Comparison of ENCODE assay signal across 7 cellular contexts in the genomic region with DNA sequence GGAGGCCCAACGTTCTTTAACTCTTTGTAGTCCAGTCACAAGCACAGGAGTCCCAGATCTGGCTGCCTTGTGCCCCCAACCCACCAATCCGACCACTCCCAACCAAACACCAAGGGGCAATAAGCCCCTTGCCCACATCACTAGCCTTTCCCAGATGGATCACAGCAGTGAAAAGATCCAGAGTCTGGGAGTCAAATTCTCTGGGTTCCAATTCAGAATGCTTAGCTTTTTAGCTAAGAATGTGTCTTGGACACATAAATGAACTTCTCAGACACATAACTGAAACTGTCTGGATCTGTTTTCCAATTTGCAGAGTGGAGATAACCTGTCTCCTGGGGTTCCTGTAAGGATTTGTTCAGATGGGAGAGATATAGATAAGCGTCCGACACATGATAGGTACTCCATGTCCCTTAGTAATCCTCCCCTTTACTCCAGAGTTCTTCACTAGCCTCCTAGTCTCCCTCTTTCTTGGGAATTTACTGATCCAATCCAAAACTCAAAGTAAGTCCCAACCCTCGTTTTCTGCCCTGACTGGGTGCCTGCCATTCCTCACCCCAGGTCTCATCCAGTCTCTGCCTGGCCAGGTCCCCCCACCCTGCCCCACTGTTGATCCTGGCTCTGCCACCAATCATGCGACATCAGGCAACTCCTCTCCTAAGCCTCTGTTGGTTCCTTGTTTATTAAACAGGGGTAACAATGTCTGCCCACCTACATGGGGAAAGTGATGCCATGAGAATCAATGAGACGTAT. TPM values are rescaled to one million over a fixed set of nuclear protein-coding genes. Genes with fewer than 3 reads are reported as not detected.
DNase-seq lines count a peak whose midpoint lies in the region; ATAC-seq, FAIRE-seq and TF ChIP-seq lines count a peak whose summit lies in the region.

No MANE protein-coding gene starts in this region.

- TF ChIP-seq CTCF in K562 (IDR thresholded peaks at IDR 0.05 in 2 of 3, conservative IDR thresholded peaks at IDR 0.05 in 1 of 3; ENCODE audit: insufficient read depth in 2 of 3, low read depth in 1 of 3, low read length in 3 of 3) (no peak), left lung (IDR thresholded peaks at IDR 0.05) (no peak)

- H4K20me1 ChIP-seq in K562 (replicated peaks; ENCODE audit: control insufficient read depth, insufficient read depth, low read length), result peaks cover 11% of the 10 kb centered on the region; the same call in 1 of the 2 replicates

- CTCF ChIA-PET in K562 (lab: Yijun Ruan, JAX; ENCODE audit: low intra/inter-chr PET ratio), result no interaction called here

- H3K4me1 ChIP-seq in HUES48 (ENCODE audit: control insufficient read depth, insufficient read depth, low read length), result peaks cover 46% of the 10 kb centered on the region
- peaks cover 45 to 61% of the 10 kb centered on the region in 2 experiments for H3K4me1 ChIP-seq in K562 (replicated peaks in 1 of 2; ENCODE audit: control insufficient read depth in 2 of 2, insufficient read depth in 2 of 2, low read length in 2 of 2)
- H3K4me1 ChIP-seq in left lung, result peaks cover 35 to 78% of the 10 kb centered on the region in 2 donors
- peaks cover 45% of the 10 kb centered on the region for H3K4me1 ChIP-seq in thymus (ENCODE audit: control insufficient read depth, insufficient read depth, low read length)

- intact Hi-C loops in K562 (cut with micrococcal nuclease) (no loop called here), left lung (cut with DNase I) (no loop called here), head of caudate nucleus (cut with DNase I) (no loop called here)

- BruUV-seq in K562 (replicated peaks; lab: Mats Ljungman, UMichigan), result no TSS peak

- DNase-seq in K562 (ENCODE audit: extremely low read depth in 1 of 4, low spot score in 3 of 4) (no peak), left lung (no peak), head of caudate nucleus (no peak), iPS-NIHi11 (ENCODE audit: low spot score) (no peak)

- H3K79me2 ChIP-seq in K562 (ENCODE audit: control insufficient read depth, insufficient read depth, low read length), result peaks cover 47% of the 10 kb centered on the region

- ATAC-seq in K562 (no peak), left lung (no peak), HG02970 (IDR thresholded peaks at IDR 0.05; ENCODE audit: low FRiP score, unreplicated experiment) (no peak)

- peak overlapping the region; percentile 49 for H2AFZ ChIP-seq in K562 (ENCODE audit: low read depth, low read length)

- TF ChIP-seq POLR2A in K562 (conservative IDR thresholded peaks at IDR 0.05), result no peak

- H3K9me3 ChIP-seq in HUES48 (ENCODE audit: control insufficient read depth, insufficient read depth, low read length) (no peaks in the 10 kb centered on the region), K562 (replicated peaks; ENCODE audit: control insufficient read depth, insufficient read depth, low read depth, low read length) (no peaks in the 10 kb centered on the region), left lung (no peaks in the 10 kb centered on the region), thymus (ENCODE audit: control insufficient read depth) (no peaks in the 10 kb centered on the region)

- no peak; the same call in 1 of the 2 replicates for TF ChIP-seq EP300 in K562 (IDR thresholded peaks at IDR 0.05; ENCODE audit: low read length)

- H3K36me3 ChIP-seq in HUES48 (ENCODE audit: control insufficient read depth, insufficient read depth, low read length) (peaks cover under 1% of the 10 kb centered on the region; the same call in 1 of the 2 replicates), K562 (ENCODE audit: control insufficient read depth, insufficient read depth, low read length) (peaks cover 7% of the 10 kb centered on the region; the same call in 2 of the 3 replicates), left lung (peaks cover 0 to 10% of the 10 kb centered on the region in 2 donors), thymus (ENCODE audit: control insufficient read depth, insufficient read depth) (no peaks in the 10 kb centered on the region)

- H3K4me2 ChIP-seq in K562 (ENCODE audit: insufficient read depth, low read length), result peak overlapping the region; percentile 88

- FAIRE-seq in K562 (lab: Jason Lieb, UNC), result peak; percentile 6

- no peaks in the 10 kb centered on the region for H3K9me1 ChIP-seq in K562 (ENCODE audit: control insufficient read depth, insufficient read depth, low read length)

- H3K27me3 ChIP-seq in HUES48 (ENCODE audit: control insufficient read depth, insufficient read depth, low read length), result no peaks in the 10 kb centered on the region
- H3K27me3 ChIP-seq in K562 (ENCODE audit: control insufficient read depth in 2 of 2, insufficient read depth in 2 of 2, low read length in 2 of 2), result peaks cover 0 to 7% of the 10 kb centered on the region in 2 experiments; a peak in 2 of 5 replicates
- H3K27me3 ChIP-seq in left lung, result no peaks in the 10 kb centered on the region
- H3K27me3 ChIP-seq in thymus (ENCODE audit: control insufficient read depth, insufficient read depth), result no peaks in the 10 kb centered on the region

- H3K9ac ChIP-seq in HUES48 (ENCODE audit: low read depth, low read length), result no peak overlapping the region
- peak overlapping the region; percentile 93 to 98; a peak in 3 of 4 replicates for H3K9ac ChIP-seq in K562 (ENCODE audit: insufficient read depth in 1 of 2, low read depth in 2 of 2, low read length in 2 of 2)

- no peak for TF ChIP-seq RAD21 in K562 (CRISPR knock-in tag; conservative IDR thresholded peaks at IDR 0.05 in 1 of 2, IDR thresholded peaks at IDR 0.05 in 1 of 2)

- POLR2A ChIA-PET in K562 (lab: Yijun Ruan, JAX), result interaction anchor here (0.6 to 0.9 kb wide), 5 partner anchors 10 to 1446 kb away, joined by 3 read pairs; no protein-coding TSS in a partner anchor

- in situ Hi-C loops in K562 (cut with MboI), result no loop called here

- 19% methylated on average over 6 of the region's 7 CpGs for WGBS in K562 (ENCODE audit: insufficient coverage, low coverage, missing lambda C conversion rate)
- 59% methylated on average over 7 of the region's 7 CpGs for WGBS in thymus

- H3K27ac ChIP-seq in HUES48 (ENCODE audit: low read depth, low read length), result peak overlapping the region; percentile 52
- H3K27ac ChIP-seq in K562 (ENCODE audit: extremely low read depth, low read depth, low read length), result peak overlapping the region; percentile 96
- H3K27ac ChIP-seq in left lung, result peak overlapping the region; percentile 97 to 99
- H3K27ac ChIP-seq in thymus (ENCODE audit: low read depth), result peak overlapping the region; percentile 86

- H3K4me3 ChIP-seq in HUES48 (ENCODE audit: low read depth, low read length) (peak overlapping the region; percentile 85), K562 (peak overlapping the region; percentile 81), left lung (peak overlapping the region; percentile 98 to 100), thymus (ENCODE audit: low read length) (peak overlapping the region; percentile 95)

RNA-seq across cellular contexts. Expression of gene TNFRSF1A, which starts 0.4 kb away (rescaled TPM):
- 73.3 and 150 TPM in 2 replicates for total RNA-seq in K562 (2011; cell fraction: chromatin; rRNA removed; ENCODE audit: low replicate concordance)
- total RNA-seq in K562 (2011; cell fraction: nucleolus; rRNA removed), result 101 and 137 TPM in 2 replicates
- 118 and 145 TPM in 2 replicates for total RNA-seq in K562 (2011; cell fraction: nucleoplasm; rRNA removed)
- 34.6 and 43.5 TPM in 2 replicates for total RNA-seq in K562 (2014; rRNA removed)
- total RNA-seq in K562 (2014; rRNA removed; fragmentation: Illumina TruSeq; extraction: Trizol), result 18.3 and 22.0 TPM in 2 replicates
- total RNA-seq in K562 (2015; rRNA removed; fragmentation: Illumina TruSeq; extraction: Trizol), result 31.1 and 33.0 TPM in 2 replicates
- total RNA-seq in K562 (2021), result 29.8 and 37.7 TPM in 2 replicates
- polyA plus RNA-seq in K562 (2011; rRNA removed), result 27.2 and 30.0 TPM in 2 replicates
- 26.1 and 32.9 TPM in 2 replicates for polyA plus RNA-seq in K562 (2011; cell fraction: cytosol; rRNA removed)
- 38.9 and 53.1 TPM in 2 replicates for polyA plus RNA-seq in K562 (2011; cell fraction: nucleus; rRNA removed)
- polyA plus RNA-seq in K562 (2012), result 28.5 and 42.0 TPM in 2 replicates
- 38.2 and 57.7 TPM in 2 replicates for polyA plus RNA-seq in K562 (2014; fragmentation: Illumina TruSeq; extraction: Trizol)
- polyA plus RNA-seq in K562 (2014; fragmentation: Nextera tagmentation; extraction: Ambion mirVana), result under 1 TPM; 0.76 to 0.89 TPM
- polyA plus RNA-seq in K562 (2014; rRNA removed), result 22.0 and 22.5 TPM in 2 replicates
- 31.2 and 34.3 TPM in 2 replicates for polyA minus RNA-seq in K562 (2011; rRNA and poly(A)+ RNA removed)
- 42.9 and 43.0 TPM in 2 replicates for polyA minus RNA-seq in K562 (2011; cell fraction: cytosol; rRNA and poly(A)+ RNA removed)
- 33.1 and 33.2 TPM in 2 replicates for polyA minus RNA-seq in K562 (2011; cell fraction: nucleus; rRNA and poly(A)+ RNA removed)
- 100 to 1,000 TPM; 155 to 211 TPM for total RNA-seq in left lung
- polyA plus RNA-seq in thymus, result 61.6 TPM

RNA-seq across cellular contexts. Expression of gene PLEKHG6, which starts 31.8 kb away (rescaled TPM):
- 1.9 TPM in 1 of 2 replicates, not detected in the other for total RNA-seq in K562 (2011; cell fraction: chromatin; rRNA removed; ENCODE audit: low replicate concordance)
- total RNA-seq in K562 (2011; cell fraction: nucleolus; rRNA removed), result 0.50 and 0.92 TPM in 2 replicates
- 0.15 and 0.29 TPM in 2 replicates for total RNA-seq in K562 (2011; cell fraction: nucleoplasm; rRNA removed)
- total RNA-seq in K562 (2014; rRNA removed), result 0.33 and 0.41 TPM in 2 replicates
- 0.19 and 0.29 TPM in 2 replicates for total RNA-seq in K562 (2014; rRNA removed; fragmentation: Illumina TruSeq; extraction: Trizol)
- total RNA-seq in K562 (2015; rRNA removed; fragmentation: Illumina TruSeq; extraction: Trizol), result not detected in 2 replicates
- 0.86 and 1.2 TPM in 2 replicates for total RNA-seq in K562 (2021)
- polyA plus RNA-seq in K562 (2011; rRNA removed), result 0.28 and 0.38 TPM in 2 replicates
- 1.0 and 5.3 TPM in 2 replicates for polyA plus RNA-seq in K562 (2011; cell fraction: cytosol; rRNA removed)
- 0.24 and 0.26 TPM in 2 replicates for polyA plus RNA-seq in K562 (2011; cell fraction: nucleus; rRNA removed)
- polyA plus RNA-seq in K562 (2012), result 0.35 and 0.84 TPM in 2 replicates
- polyA plus RNA-seq in K562 (2014; fragmentation: Illumina TruSeq; extraction: Trizol), result 0.18 and 0.42 TPM in 2 replicates
- not detected for polyA plus RNA-seq in K562 (2014; fragmentation: Nextera tagmentation; extraction: Ambion mirVana)
- 0.22 and 0.54 TPM in 2 replicates for polyA plus RNA-seq in K562 (2014; rRNA removed)
- 0.09 and 0.18 TPM in 2 replicates for polyA minus RNA-seq in K562 (2011; rRNA and poly(A)+ RNA removed)
- polyA minus RNA-seq in K562 (2011; cell fraction: cytosol; rRNA and poly(A)+ RNA removed), result not detected in 2 replicates
- 0.33 and 0.81 TPM in 2 replicates for polyA minus RNA-seq in K562 (2011; cell fraction: nucleus; rRNA and poly(A)+ RNA removed)
- 1 to 10 TPM; 2.0 to 4.2 TPM for total RNA-seq in left lung
- polyA plus RNA-seq in thymus, result 7.5 TPM

RNA-seq across cellular contexts. Expression of gene SCNN1A, which starts 33.0 kb away (rescaled TPM):
- 0.23 and 0.32 TPM in 2 replicates for total RNA-seq in K562 (2011; cell fraction: chromatin; rRNA removed; ENCODE audit: low replicate concordance)
- not detected in 2 replicates for total RNA-seq in K562 (2011; cell fraction: nucleolus; rRNA removed)
- total RNA-seq in K562 (2011; cell fraction: nucleoplasm; rRNA removed), result not detected in 2 replicates
- total RNA-seq in K562 (2014; rRNA removed) (not detected in 2 replicates), K562 (2014; rRNA removed; fragmentation: Illumina TruSeq; extraction: Trizol) (not detected in 2 replicates), K562 (2015; rRNA removed; fragmentation: Illumina TruSeq; extraction: Trizol) (not detected in 2 replicates), K562 (2021) (0.34 and 0.49 TPM in 2 replicates), left lung (100 to 1,000 TPM; 196 to 212 TPM)
- polyA plus RNA-seq in K562 (2011; rRNA removed) (0.12 and 0.31 TPM in 2 replicates), K562 (2014; fragmentation: Illumina TruSeq; extraction: Trizol) (0.33 TPM in 1 of 2 replicates, not detected in the other), K562 (2014; fragmentation: Nextera tagmentation; extraction: Ambion mirVana) (under 1 TPM in 1 of 2 experiments, not detected in 1; 0.15 TPM), K562 (2014; rRNA removed) (not detected in 2 replicates), thymus (28.9 TPM)
- polyA plus RNA-seq in K562 (2011; cell fraction: cytosol; rRNA removed), result 0.06 and 0.16 TPM in 2 replicates
- 0.18 and 0.58 TPM in 2 replicates for polyA plus RNA-seq in K562 (2011; cell fraction: nucleus; rRNA removed)
- polyA plus RNA-seq in K562 (2012), result 0.14 TPM in 1 of 2 replicates, not detected in the other
- 0.60 TPM in 1 of 2 replicates, not detected in the other for polyA minus RNA-seq in K562 (2011; rRNA and poly(A)+ RNA removed)
- polyA minus RNA-seq in K562 (2011; cell fraction: cytosol; rRNA and poly(A)+ RNA removed), result not detected in 2 replicates
- polyA minus RNA-seq in K562 (2011; cell fraction: nucleus; rRNA and poly(A)+ RNA removed), result not detected in 2 replicates

RNA-seq across cellular contexts. Expression of gene LTBR, which starts 41.6 kb away (rescaled TPM):
- 66.4 and 105 TPM in 2 replicates for total RNA-seq in K562 (2011; cell fraction: chromatin; rRNA removed; ENCODE audit: low replicate concordance)
- 71.7 and 95.4 TPM in 2 replicates for total RNA-seq in K562 (2011; cell fraction: nucleolus; rRNA removed)
- 76.0 and 142 TPM in 2 replicates for total RNA-seq in K562 (2011; cell fraction: nucleoplasm; rRNA removed)
- total RNA-seq in K562 (2014; rRNA removed), result 43.2 and 68.2 TPM in 2 replicates
- total RNA-seq in K562 (2014; rRNA removed; fragmentation: Illumina TruSeq; extraction: Trizol), result 16.5 and 20.4 TPM in 2 replicates
- total RNA-seq in K562 (2015; rRNA removed; fragmentation: Illumina TruSeq; extraction: Trizol), result 31.9 and 35.3 TPM in 2 replicates
- 65.0 and 67.2 TPM in 2 replicates for total RNA-seq in K562 (2021)
- 15.4 and 28.2 TPM in 2 replicates for polyA plus RNA-seq in K562 (2011; rRNA removed)
- polyA plus RNA-seq in K562 (2011; cell fraction: cytosol; rRNA removed), result 23.6 and 45.6 TPM in 2 replicates
- 43.1 and 75.7 TPM in 2 replicates for polyA plus RNA-seq in K562 (2011; cell fraction: nucleus; rRNA removed)
- 42.3 and 70.3 TPM in 2 replicates for polyA plus RNA-seq in K562 (2012)
- polyA plus RNA-seq in K562 (2014; fragmentation: Illumina TruSeq; extraction: Trizol), result 61.8 and 69.0 TPM in 2 replicates
- 1 to 10 TPM in 1 of 2 experiments, under 1 TPM in 1; 0.96 to 1.7 TPM for polyA plus RNA-seq in K562 (2014; fragmentation: Nextera tagmentation; extraction: Ambion mirVana)
- 46.6 and 54.1 TPM in 2 replicates for polyA plus RNA-seq in K562 (2014; rRNA removed)
- 9.9 and 11.4 TPM in 2 replicates for polyA minus RNA-seq in K562 (2011; rRNA and poly(A)+ RNA removed)
- polyA minus RNA-seq in K562 (2011; cell fraction: cytosol; rRNA and poly(A)+ RNA removed), result 17.1 and 33.1 TPM in 2 replicates
- polyA minus RNA-seq in K562 (2011; cell fraction: nucleus; rRNA and poly(A)+ RNA removed), result 18.0 and 21.8 TPM in 2 replicates
- total RNA-seq in left lung, result 100 to 1,000 TPM; 149 to 153 TPM
- 33.3 TPM for polyA plus RNA-seq in thymus

Comparison
In these comparisons a context has a peak if more than half of its experiments do, and no peak if none do; other contexts are left out.
1. RNA of gene SCNN1A, which starts 33.0 kb away (total RNA-seq): 196 to 212 TPM in left lung; 0.23 to 0.49 TPM in K562; every median in the first group is over 100 times any median in the second.
2. Peak in every context shown above with its lines, with median percentiles within 50 percentile points of each other: H3K27ac ChIP-seq and H3K4me3 ChIP-seq.